In the genomic region with DNA sequence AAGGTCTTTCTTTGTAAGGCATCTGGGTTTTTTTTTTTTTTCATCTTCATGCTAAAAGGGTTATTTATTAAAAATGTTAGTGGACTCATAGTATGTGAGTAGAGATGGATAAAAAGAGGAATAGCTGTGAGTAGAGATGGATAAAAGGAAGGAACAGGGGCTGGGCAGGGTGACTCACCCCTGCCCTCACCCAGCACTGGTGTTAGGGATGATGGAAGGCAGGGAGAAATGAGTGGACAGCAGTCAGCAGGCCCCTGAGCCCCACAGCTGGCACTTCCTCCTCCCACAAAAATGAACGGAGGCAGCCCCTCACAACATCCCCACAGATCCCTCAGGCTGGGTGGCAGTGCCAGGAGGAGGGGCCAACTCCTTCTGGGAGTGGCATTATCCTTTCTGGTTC, we compare ENCODE assay signal across 20 cellular contexts. TPM values are rescaled to one million over a fixed set of nuclear protein-coding genes. Genes with fewer than 3 reads are reported as not detected.
DNase-seq lines count a peak whose midpoint lies in the region; ATAC-seq, FAIRE-seq and TF ChIP-seq lines count a peak whose summit lies in the region.
"Had no signal": no experiment of that assay in that cellular context is flagged by ENCODE, and none has a peak within 500 bp of the region (broad histone marks: within the 10 kb centered on the region; RNA-seq: fewer than 3 reads in every experiment).

No MANE protein-coding gene starts in this region.

- no peak for TF ChIP-seq CTCF in omental fat pad (IDR thresholded peaks at IDR 0.05)

- H3K36me3 Mint-ChIP-seq in central memory CD8-positive, alpha-beta T cell (ENCODE audit: insufficient read depth), result no peaks in the 10 kb centered on the region

- FAIRE-seq in HTR-8/SVneo (lab: Jason Lieb, UNC), result no peak
- FAIRE-seq: GM12878 had no signal

- no peaks in the 10 kb centered on the region for H3K9me3 Mint-ChIP-seq in central memory CD8-positive, alpha-beta T cell
- H3K9me3 Mint-ChIP-seq: CD4-positive, alpha-beta T cell had no signal

- no peaks in the 10 kb centered on the region for H3K4me1 Mint-ChIP-seq in central memory CD8-positive, alpha-beta T cell

- ATAC-seq in central memory CD8-positive, alpha-beta T cell (replicated peaks; ENCODE audit: extremely low read depth, poor library complexity, severe bottlenecking), result no peak
- ATAC-seq in omental fat pad (ENCODE audit: low FRiP score) (peak; percentile 61), HG02970 (IDR thresholded peaks at IDR 0.05; ENCODE audit: low FRiP score, unreplicated experiment) (no peak)
- ATAC-seq: GM12878 had no signal

- H3K4me3 Mint-ChIP-seq in central memory CD8-positive, alpha-beta T cell, result no peak overlapping the region
- H3K4me3 Mint-ChIP-seq: CD4-positive, alpha-beta T cell had no signal

- peaks cover 29% of the 10 kb centered on the region for H3K27me3 Mint-ChIP-seq in central memory CD8-positive, alpha-beta T cell
- H3K27me3 Mint-ChIP-seq: CD4-positive, alpha-beta T cell had no signal

- DNase-seq in M059J (ENCODE audit: low read depth), result peak; percentile 48
- DNase-seq in central memory CD8-positive, alpha-beta T cell (ENCODE audit: low spot score in 2 of 2), result no peak
- no peak for DNase-seq in omental fat pad (ENCODE audit: low spot score)
- DNase-seq in dedifferentiated amniotic fluid mesenchymal stem cell (ENCODE audit: extremely low spot score), result no peak
- DNase-seq in HTR-8/SVneo (ENCODE audit: insufficient read length, low spot score), result no peak
- no peak for DNase-seq in DMS114 treated with DMSO at 0.1 percent for 48 hours (lab: John Stamatoyannopoulos, UW; ENCODE audit: unreplicated experiment)
- DNase-seq: BE2C; CD4-positive, alpha-beta T cell; DMS79; GDM1; HCEC 1CT; NCI-H1417; NCI-H187 treated with DMSO at 0.1 percent for 48 hours; NCI-H748 treated with DMSO at 0.1 percent for 48 hours; OCI-M1; RPMI8226 had no signal

- peak overlapping the region; percentile 33 for H3K27ac Mint-ChIP-seq in central memory CD8-positive, alpha-beta T cell (ENCODE audit: low read depth)
- H3K27ac Mint-ChIP-seq: CD4-positive, alpha-beta T cell had no signal

RNA-seq across cellular contexts. Expression of gene ANTXRL, which starts 39.3 kb away (rescaled TPM):
- 1.6 TPM in 1 of 2 replicates, not detected in the other for total RNA-seq in M059J (2014; rRNA removed; shearing (Covaris generic))
- total RNA-seq in omental fat pad, result not detected
- total RNA-seq: CD4-positive, alpha-beta T cell; GM12878; NCI-H460; SK-MEL-5 had no signal

RNA-seq across cellular contexts. Expression of gene ANXA8L1, which starts 49.5 kb away (rescaled TPM):
- total RNA-seq in M059J (2014; rRNA removed; shearing (Covaris generic)), result 0.37 and 2.9 TPM in 2 replicates
- 100 to 1,000 TPM in 2 of 4 donors, 10 to 100 TPM in 1, 1 to 10 TPM in 1; 2.4 to 284 (median 86.8) TPM for total RNA-seq in omental fat pad
- total RNA-seq: CD4-positive, alpha-beta T cell; NCI-H460; SK-MEL-5 had no signal
